ENCODE assay signal across 19 cellular contexts in genomic region chr1:95236784-95237575, GRCh38. TPM values are rescaled to one million over a fixed set of nuclear protein-coding genes. Genes with fewer than 3 reads are reported as not detected.
A peak's percentile ranks its signal among the peaks of the same experiment; 100 is the strongest.
DNase-seq lines count a peak whose midpoint lies in the region; ATAC-seq lines count a peak whose summit lies in the region.
"Had no signal": no experiment of that assay in that cellular context is flagged by ENCODE, and none has a peak within 500 bp of the region (broad histone marks: within the 10 kb centered on the region; RNA-seq: fewer than 3 reads in every experiment).

No MANE protein-coding gene starts in this region.

- peaks cover 23 to 28% of the 10 kb centered on the region in 2 donors for H3K4me1 Mint-ChIP-seq in natural killer cell treated with Interleukin-12 subunit alpha and Interleukin-12 subunit beta and Interleukin-15 and Interleukin-18, amount 100 ng/mL, for 72 hours (ENCODE audit: low read depth in 2 of 2)

- H3K27me3 Mint-ChIP-seq in natural killer cell treated with Interleukin-12 subunit alpha and Interleukin-12 subunit beta and Interleukin-15 and Interleukin-18, amount 100 ng/mL, for 72 hours = no peaks in the 10 kb centered on the region

- peak; percentile 10 for DNase-seq in AG20443 (ENCODE audit: low spot score)
- peak; percentile 12 for DNase-seq in GM04503 (ENCODE audit: low read depth)
- DNase-seq in natural killer cell treated with Interleukin-12 subunit alpha and Interleukin-12 subunit beta and Interleukin-15 and Interleukin-18, amount 100 ng/mL, for 72 hours (ENCODE audit: low spot score) = no peak
- no peak for DNase-seq in H4 (ENCODE audit: low spot score)
- no peak for DNase-seq in D341Med (ENCODE audit: low spot score)
- no peak for DNase-seq in NCI-H1436 treated with DMSO at 0.1 percent for 48 hours (lab: John Stamatoyannopoulos, UW)
- DNase-seq: amygdala; colonic mucosa; DMS153; heart left ventricle; Karpas-422; kidney; NCI-H1417 treated with DMSO at 0.1 percent for 48 hours; SHP77; stimulated activated CD4-positive, alpha-beta T cell treated with anti-CD3 and anti-CD28 coated beads, Interleukin-12 subunit alpha, Interleukin-12 subunit beta, amount 100 ng/mL, for 4 hours had no signal

- H3K27ac ChIP-seq in cingulate gyrus (ENCODE audit: low read depth, low read length) = peak overlapping the region; percentile 43
- H3K27ac ChIP-seq: colonic mucosa, HL-60, parathyroid adenoma had no signal

- peak overlapping the region in 1 of 2 donors; percentile 19 for H3K27ac Mint-ChIP-seq in natural killer cell treated with Interleukin-12 subunit alpha and Interleukin-12 subunit beta and Interleukin-15 and Interleukin-18, amount 100 ng/mL, for 72 hours

- no peaks in the 10 kb centered on the region for H3K9me3 Mint-ChIP-seq in natural killer cell treated with Interleukin-12 subunit alpha and Interleukin-12 subunit beta and Interleukin-15 and Interleukin-18, amount 100 ng/mL, for 72 hours

- H3K4me3 Mint-ChIP-seq in natural killer cell treated with Interleukin-12 subunit alpha and Interleukin-12 subunit beta and Interleukin-15 and Interleukin-18, amount 100 ng/mL, for 72 hours = peak overlapping the region; percentile 58

- ATAC-seq in natural killer cell treated with Interleukin-12 subunit alpha and Interleukin-12 subunit beta and Interleukin-15 and Interleukin-18, amount 100 ng/mL, for 72 hours = no peak
- no peak for ATAC-seq in HG03354 (IDR thresholded peaks at IDR 0.05; ENCODE audit: poor library complexity, severe bottlenecking, unreplicated experiment)
- ATAC-seq: heart left ventricle had no signal

- H3K36me3 Mint-ChIP-seq in natural killer cell treated with Interleukin-12 subunit alpha and Interleukin-12 subunit beta and Interleukin-15 and Interleukin-18, amount 100 ng/mL, for 72 hours = peaks cover 15% of the 10 kb centered on the region

RNA-seq across cellular contexts. Expression of gene RWDD3, which starts 3.0 kb away (rescaled TPM):
- total RNA-seq in natural killer cell treated with Interleukin-12 subunit alpha and Interleukin-12 subunit beta and Interleukin-15 and Interleukin-18, amount 100 ng/mL, for 72 hours = 10 to 100 TPM in 1 of 2 donors, 1 to 10 TPM in 1; 9.6 to 11.3 TPM
- total RNA-seq in H4 (2014; rRNA removed; shearing (Covaris generic)) = 6.7 and 10.8 TPM in 2 replicates

Comparison
In these comparisons a context has a peak if more than half of its experiments do, and no peak if none do; other contexts are left out.
1. DNase-seq: peak in AG20443 (single experiment) and GM04503 (single experiment); none in natural killer cell treated with Interleukin-12 subunit alpha and Interleukin-12 subunit beta and Interleukin-15 and Interleukin-18, amount 100 ng/mL, for 72 hours (single experiment), H4 (single experiment), D341Med (single experiment) and NCI-H1436 treated with DMSO at 0.1 percent for 48 hours (single experiment).